Comparison of ENCODE assay signal across 7 cellular contexts in the genomic region with DNA sequence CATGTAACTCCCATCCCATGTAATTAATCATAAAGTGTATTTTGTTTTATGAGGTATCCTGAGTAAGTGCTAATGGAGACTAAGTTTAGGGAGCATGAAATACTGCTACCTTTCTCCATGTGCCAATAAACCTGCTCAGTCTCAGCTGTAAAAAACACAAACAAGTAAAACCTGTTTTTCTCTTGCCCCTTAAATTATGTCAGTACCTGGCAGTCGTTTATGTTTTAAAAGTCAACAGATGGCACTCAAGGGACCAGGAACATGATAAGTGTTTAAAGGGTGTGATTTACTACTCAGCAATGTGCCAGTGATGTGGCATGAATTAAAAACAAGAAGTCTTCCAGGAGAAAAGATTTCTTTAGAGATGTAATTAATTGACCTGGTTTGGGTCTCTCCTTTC.
DNase-seq lines count a peak whose midpoint lies in the region; TF ChIP-seq lines count a peak whose summit lies in the region.
"Not testable (repeated sequence)": the region's sequence is repeated elsewhere in the genome, so short reads cannot be mapped to it uniquely, and the experiment has no call there.

No MANE protein-coding gene starts in this region.

- TF ChIP-seq CTCF in epithelial cell of esophagus (IDR thresholded peaks at IDR 0.05; ENCODE audit: insufficient read depth, low read depth, low read length, missing control alignments) = not testable (repeated sequence)

- H3K4me3 ChIP-seq in epithelial cell of esophagus (ENCODE audit: low read length) = not testable (repeated sequence)

- DNase-seq in DMS53 (lab: John Stamatoyannopoulos, UW) (peak; percentile 92), NCI-H1048 (lab: John Stamatoyannopoulos, UW) (peak; percentile 30), NCI-H2171 treated with DMSO at 0.1 percent for 48 hours (lab: John Stamatoyannopoulos, UW) (peak; percentile 3), NCI-H774 (lab: John Stamatoyannopoulos, UW) (peak; percentile 8), epithelial cell of esophagus (ENCODE audit: low read depth) (peak; percentile 0), left kidney (ENCODE audit: low read depth, low spot score) (peak; percentile 39), renal cortical epithelial cell (ENCODE audit: low read depth) (peak; percentile 0)

Comparison
In these comparisons a context has a peak if more than half of its experiments do, and no peak if none do; other contexts are left out.
1. DNase-seq: peak in every context shown above with its lines; median percentile 92 in DMS53; 39 in left kidney; 30 in NCI-H1048; 8 in NCI-H774; 3 in NCI-H2171 treated with DMSO at 0.1 percent for 48 hours; 0 in epithelial cell of esophagus; 0 in renal cortical epithelial cell.